1 cellular context compared by ENCODE assay signal in the genomic region with DNA sequence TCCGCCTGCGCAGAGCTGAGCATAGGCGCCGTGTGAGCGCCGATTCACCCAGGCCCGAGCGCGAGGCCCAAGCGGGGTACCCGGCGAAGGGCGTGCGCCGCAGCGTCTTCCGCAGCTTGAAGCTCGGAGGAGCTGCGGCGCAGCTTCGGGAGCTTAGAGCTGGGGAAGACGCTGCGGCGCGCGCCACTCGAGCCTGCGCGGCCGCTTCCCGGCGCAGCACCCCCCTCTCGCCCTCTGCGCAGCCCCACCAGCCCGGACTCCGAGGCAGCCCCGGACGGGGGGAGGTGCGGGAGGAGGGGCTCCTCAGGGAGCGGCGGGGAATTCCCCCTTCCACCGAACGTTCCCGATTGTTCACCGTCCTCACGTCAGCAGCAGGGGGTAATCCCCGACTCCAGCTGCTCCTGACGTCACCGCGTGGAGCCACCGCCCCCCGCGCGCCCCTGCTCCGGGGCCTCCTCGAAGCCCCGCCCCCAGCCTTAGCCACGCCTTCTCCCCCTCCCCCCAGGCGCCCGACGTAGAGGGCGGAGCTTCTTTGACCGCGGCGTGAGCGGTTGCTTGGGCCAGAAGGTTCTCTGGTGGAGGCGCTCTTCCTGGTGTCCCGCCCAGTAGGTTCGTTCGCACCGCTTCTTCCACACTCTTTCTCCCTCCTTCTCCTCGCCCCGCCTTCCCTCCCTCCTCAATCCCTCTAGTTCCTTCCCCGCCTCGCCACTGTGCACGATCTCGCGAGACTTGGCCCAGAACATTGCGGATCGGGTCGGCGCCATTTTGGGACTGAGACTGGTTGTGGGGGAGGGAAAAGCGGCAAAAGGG.
TF ChIP-seq lines count a peak whose summit lies in the region.

GPBP1 (plus strand) TSS at position 742 of the 810 bp plus-strand sequence. CDS start 40,072 bp downstream, outside the sequence.

TF ChIP-seq in GM12878, 131 proteins besides CTCF, POLR2A, EP300 and RAD21 (continued from another document and continues in another):
- TF ChIP-seq, protein P1, sequence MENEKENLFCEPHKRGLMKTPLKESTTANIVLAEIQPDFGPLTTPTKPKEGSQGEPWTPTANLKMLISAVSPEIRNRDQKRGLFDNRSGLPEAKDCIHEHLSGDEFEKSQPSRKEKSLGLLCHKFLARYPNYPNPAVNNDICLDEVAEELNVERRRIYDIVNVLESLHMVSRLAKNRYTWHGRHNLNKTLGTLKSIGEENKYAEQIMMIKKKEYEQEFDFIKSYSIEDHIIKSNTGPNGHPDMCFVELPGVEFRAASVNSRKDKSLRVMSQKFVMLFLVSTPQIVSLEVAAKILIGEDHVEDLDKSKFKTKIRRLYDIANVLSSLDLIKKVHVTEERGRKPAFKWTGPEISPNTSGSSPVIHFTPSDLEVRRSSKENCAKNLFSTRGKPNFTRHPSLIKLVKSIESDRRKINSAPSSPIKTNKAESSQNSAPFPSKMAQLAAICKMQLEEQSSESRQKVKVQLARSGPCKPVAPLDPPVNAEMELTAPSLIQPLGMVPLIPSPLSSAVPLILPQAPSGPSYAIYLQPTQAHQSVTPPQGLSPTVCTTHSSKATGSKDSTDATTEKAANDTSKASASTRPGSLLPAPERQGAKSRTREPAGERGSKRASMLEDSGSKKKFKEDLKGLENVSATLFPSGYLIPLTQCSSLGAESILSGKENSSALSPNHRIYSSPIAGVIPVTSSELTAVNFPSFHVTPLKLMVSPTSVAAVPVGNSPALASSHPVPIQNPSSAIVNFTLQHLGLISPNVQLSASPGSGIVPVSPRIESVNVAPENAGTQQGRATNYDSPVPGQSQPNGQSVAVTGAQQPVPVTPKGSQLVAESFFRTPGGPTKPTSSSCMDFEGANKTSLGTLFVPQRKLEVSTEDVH (IDR thresholded peaks at IDR 0.05; ENCODE audit: low read depth, partially characterized antibody): no peak
- TF ChIP-seq ZBTB33 (IDR thresholded peaks at IDR 0.05) (no peak), HDGF (IDR thresholded peaks at IDR 0.05) (peak; percentile 97), YBX1 (IDR thresholded peaks at IDR 0.05) (no peak), CEBPB (IDR thresholded peaks at IDR 0.05; ENCODE audit: borderline replicate concordance in 1 of 2, low read depth in 2 of 2, low read length in 2 of 2) (no peak), KLF5 (IDR thresholded peaks at IDR 0.05; ENCODE audit: partially characterized antibody) (peak; percentile 57), NR2C1 (IDR thresholded peaks at IDR 0.05) (no peak), ZNF622 (IDR thresholded peaks at IDR 0.05) (no peak), ELK1 (IDR thresholded peaks at IDR 0.05; ENCODE audit: low read depth, low read length) (no peak), RBBP5 (conservative IDR thresholded peaks at IDR 0.05) (no peak), ZBTB40 (IDR thresholded peaks at IDR 0.05; ENCODE audit: borderline replicate concordance) (no peak), POLR2AphosphoS5 (IDR thresholded peaks at IDR 0.05; ENCODE audit: low read length) (no peak; the same call in 1 of the 2 replicates), IRF4 (IDR thresholded peaks at IDR 0.05; ENCODE audit: low read depth, low read length) (no peak), ZNF274 (IDR thresholded peaks at IDR 0.05; ENCODE audit: insufficient read depth, insufficient read length) (no peak), PAX8 (IDR thresholded peaks at IDR 0.05) (no peak), ZBED1 (IDR thresholded peaks at IDR 0.05; ENCODE audit: borderline replicate concordance) (no peak), E4F1 (IDR thresholded peaks at IDR 0.05; ENCODE audit: borderline replicate concordance, partially characterized antibody) (no peak), NKRF (conservative IDR thresholded peaks at IDR 0.05) (peak; percentile 83), ESRRA (IDR thresholded peaks at IDR 0.05; ENCODE audit: low read length) (no peak), STAT3 (IDR thresholded peaks at IDR 0.05; ENCODE audit: low read depth, low read length) (0 out of 2 replicates have a peak, but pooled peaks have one; percentile 40), IKZF1 (conservative IDR thresholded peaks at IDR 0.05) (peak; percentile 96), BMI1 (IDR thresholded peaks at IDR 0.05; ENCODE audit: borderline replicate concordance) (no peak), POLR2AphosphoS2 (IDR thresholded peaks at IDR 0.05; ENCODE audit: low read depth, low read length) (0 out of 2 replicates have a peak, but pooled peaks have one; percentile 40), POU2F2 (IDR thresholded peaks at IDR 0.05; ENCODE audit: borderline replicate concordance, low read depth, low read length) (peak; percentile 39; the same call in 2 of the 3 replicates), SMAD1 (IDR thresholded peaks at IDR 0.05; ENCODE audit: low read depth, partially characterized antibody) (no peak), EZH2 (IDR thresholded peaks at IDR 0.05; ENCODE audit: borderline replicate concordance, control insufficient read depth, low read depth, low read length) (no peak), DPF2 (IDR thresholded peaks at IDR 0.05) (peak; percentile 94), MAX (IDR thresholded peaks at IDR 0.05; ENCODE audit: low read depth, low read length) (peak; percentile 72), CBX3 (IDR thresholded peaks at IDR 0.05; ENCODE audit: borderline replicate concordance, low read depth) (no peak), RAD51 (IDR thresholded peaks at IDR 0.05) (no peak), CBX5 (IDR thresholded peaks at IDR 0.05; ENCODE audit: low read depth) (no peak), MYB (IDR thresholded peaks at IDR 0.05; ENCODE audit: borderline replicate concordance, low read depth, low read length) (no peak), MTA3 (IDR thresholded peaks at IDR 0.05; ENCODE audit: borderline replicate concordance, low read length) (no peak), MEF2A (IDR thresholded peaks at IDR 0.05; ENCODE audit: insufficient read depth, low read depth, low read length) (no peak), SREBF2 (IDR thresholded peaks at IDR 0.05; ENCODE audit: low read length) (no peak)
- TF ChIP-seq, protein P2, sequence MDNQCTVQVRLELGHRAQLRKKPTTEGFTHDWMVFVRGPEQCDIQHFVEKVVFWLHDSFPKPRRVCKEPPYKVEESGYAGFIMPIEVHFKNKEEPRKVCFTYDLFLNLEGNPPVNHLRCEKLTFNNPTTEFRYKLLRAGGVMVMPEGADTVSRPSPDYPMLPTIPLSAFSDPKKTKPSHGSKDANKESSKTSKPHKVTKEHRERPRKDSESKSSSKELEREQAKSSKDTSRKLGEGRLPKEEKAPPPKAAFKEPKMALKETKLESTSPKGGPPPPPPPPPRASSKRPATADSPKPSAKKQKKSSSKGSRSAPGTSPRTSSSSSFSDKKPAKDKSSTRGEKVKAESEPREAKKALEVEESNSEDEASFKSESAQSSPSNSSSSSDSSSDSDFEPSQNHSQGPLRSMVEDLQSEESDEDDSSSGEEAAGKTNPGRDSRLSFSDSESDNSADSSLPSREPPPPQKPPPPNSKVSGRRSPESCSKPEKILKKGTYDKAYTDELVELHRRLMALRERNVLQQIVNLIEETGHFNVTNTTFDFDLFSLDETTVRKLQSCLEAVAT (IDR thresholded peaks at IDR 0.05): no peak
- TF ChIP-seq, protein P3, sequence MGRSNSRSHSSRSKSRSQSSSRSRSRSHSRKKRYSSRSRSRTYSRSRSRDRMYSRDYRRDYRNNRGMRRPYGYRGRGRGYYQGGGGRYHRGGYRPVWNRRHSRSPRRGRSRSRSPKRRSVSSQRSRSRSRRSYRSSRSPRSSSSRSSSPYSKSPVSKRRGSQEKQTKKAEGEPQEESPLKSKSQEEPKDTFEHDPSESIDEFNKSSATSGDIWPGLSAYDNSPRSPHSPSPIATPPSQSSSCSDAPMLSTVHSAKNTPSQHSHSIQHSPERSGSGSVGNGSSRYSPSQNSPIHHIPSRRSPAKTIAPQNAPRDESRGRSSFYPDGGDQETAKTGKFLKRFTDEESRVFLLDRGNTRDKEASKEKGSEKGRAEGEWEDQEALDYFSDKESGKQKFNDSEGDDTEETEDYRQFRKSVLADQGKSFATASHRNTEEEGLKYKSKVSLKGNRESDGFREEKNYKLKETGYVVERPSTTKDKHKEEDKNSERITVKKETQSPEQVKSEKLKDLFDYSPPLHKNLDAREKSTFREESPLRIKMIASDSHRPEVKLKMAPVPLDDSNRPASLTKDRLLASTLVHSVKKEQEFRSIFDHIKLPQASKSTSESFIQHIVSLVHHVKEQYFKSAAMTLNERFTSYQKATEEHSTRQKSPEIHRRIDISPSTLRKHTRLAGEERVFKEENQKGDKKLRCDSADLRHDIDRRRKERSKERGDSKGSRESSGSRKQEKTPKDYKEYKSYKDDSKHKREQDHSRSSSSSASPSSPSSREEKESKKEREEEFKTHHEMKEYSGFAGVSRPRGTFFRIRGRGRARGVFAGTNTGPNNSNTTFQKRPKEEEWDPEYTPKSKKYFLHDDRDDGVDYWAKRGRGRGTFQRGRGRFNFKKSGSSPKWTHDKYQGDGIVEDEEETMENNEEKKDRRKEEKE (IDR thresholded peaks at IDR 0.05): no peak
